ENCODE assay signal across 16 cellular contexts in genomic region chr4:76195326-76195725, GRCh38. TPM values are rescaled to one million over a fixed set of nuclear protein-coding genes. Genes with fewer than 3 reads are reported as not detected.
DNase-seq lines count a peak whose midpoint lies in the region; ATAC-seq, FAIRE-seq and TF ChIP-seq lines count a peak whose summit lies in the region.
"Had no signal": no experiment of that assay in that cellular context is flagged by ENCODE, and none has a peak within 500 bp of the region (broad histone marks: within the 10 kb centered on the region; RNA-seq: fewer than 3 reads in every experiment).

No MANE protein-coding gene starts in this region.

- H3K4me1 ChIP-seq in muscle layer of duodenum (ENCODE audit: control insufficient read depth in 1 of 2, insufficient read depth in 2 of 2, low read length in 2 of 2) (peaks cover 46 to 48% of the 10 kb centered on the region in 2 donors), upper lobe of left lung (peaks cover 73 to 76% (median 75%) of the 10 kb centered on the region in 4 donors), pancreas (peaks cover 48 to 63% (median 52%) of the 10 kb centered on the region in 3 donors)

- WGBS in upper lobe of left lung, 2 donors = 42 to 63% methylated on average over 3 of the region's 3 CpGs
- WGBS in pancreas, 2 donors = 54 to 67% methylated on average over 3 of the region's 3 CpGs

- ATAC-seq in upper lobe of left lung (ENCODE audit: low FRiP score in 2 of 2) (no peak), HG03520 (IDR thresholded peaks at IDR 0.05; ENCODE audit: unreplicated experiment) (no peak), pancreas (no peak)

- DNase-seq in NCI-H1092 treated with DMSO at 0.1 percent for 48 hours (lab: John Stamatoyannopoulos, UW) (peak; percentile 19), NCI-H1092 (lab: John Stamatoyannopoulos, UW) (no peak), coronary artery (ENCODE audit: low spot score) (no peak), upper lobe of left lung (no peak), epidermal melanocyte (ENCODE audit: insufficient read length, low spot score) (no peak), pancreas (no peak)
- DNase-seq: activated CD4-positive, CD25-positive, alpha-beta regulatory T cell treated with anti-CD3 and anti-CD28 coated beads, Interleukin-2, amount 50 U/mL, for 72 hours; COR-L47; NCI-H187 treated with DMSO at 0.1 percent for 48 hours; SK-N-SH had no signal

- H3K27ac ChIP-seq in coronary artery = peak overlapping the region; percentile 44 to 79
- H3K27ac ChIP-seq in muscle layer of duodenum (ENCODE audit: low read length) = peak overlapping the region; percentile 40
- H3K27ac ChIP-seq in upper lobe of left lung = peak overlapping the region; percentile 69 to 88 (median 76)
- H3K27ac ChIP-seq in pancreas = peak overlapping the region in 2 of 4 donors; percentile 70 to 88
- H3K27ac ChIP-seq: 22Rv1, cardiac muscle cell had no signal

- intact Hi-C loops in pancreas (cut with DNase I) = no loop called here

- TF ChIP-seq POLR2A in upper lobe of left lung (IDR thresholded peaks at IDR 0.05) = no peak

- H3K36me3 ChIP-seq in muscle layer of duodenum (ENCODE audit: control insufficient read depth in 1 of 2, insufficient read depth in 2 of 2, low read length in 2 of 2) (peaks cover 28 to 33% of the 10 kb centered on the region in 2 donors), upper lobe of left lung (peaks cover 0 to 43% (median 15%) of the 10 kb centered on the region in 4 donors), pancreas (peaks cover 0 to 10% (median 0%) of the 10 kb centered on the region in 3 donors)

- no peaks in the 10 kb centered on the region for H3K9me3 ChIP-seq in muscle layer of duodenum (ENCODE audit: control insufficient read depth in 1 of 2, low read length in 2 of 2)
- peaks cover 0 to 6% (median 0%) of the 10 kb centered on the region in 4 donors for H3K9me3 ChIP-seq in upper lobe of left lung
- H3K9me3 ChIP-seq in pancreas = no peaks in the 10 kb centered on the region
- H3K9me3 ChIP-seq: SK-N-SH had no signal

- H3K4me3 ChIP-seq in coronary artery (no peak overlapping the region), muscle layer of duodenum (ENCODE audit: low read depth in 1 of 2, low read length in 2 of 2) (no peak overlapping the region), upper lobe of left lung (no peak overlapping the region), pancreas (no peak overlapping the region)
- H3K4me3 ChIP-seq: cardiac muscle cell, lung had no signal

- no peak for FAIRE-seq in pancreas (lab: Jason Lieb, UNC)

- TF ChIP-seq EP300 in upper lobe of left lung (IDR thresholded peaks at IDR 0.05) = no peak

- H3K27me3 ChIP-seq in muscle layer of duodenum (ENCODE audit: low read depth, low read length) (no peaks in the 10 kb centered on the region), upper lobe of left lung (no peaks in the 10 kb centered on the region), pancreas (no peaks in the 10 kb centered on the region)
- H3K27me3 ChIP-seq: cardiac muscle cell had no signal

- no peak for TF ChIP-seq CTCF in coronary artery (IDR thresholded peaks at IDR 0.05)
- TF ChIP-seq CTCF in upper lobe of left lung (IDR thresholded peaks at IDR 0.05) = no peak
- TF ChIP-seq CTCF in pancreas (IDR thresholded peaks at IDR 0.05) = no peak

RNA-seq across cellular contexts. Expression of gene SCARB2, which starts 18.3 kb away (rescaled TPM):
- total RNA-seq in upper lobe of left lung (100 to 1,000 TPM; 103 to 190 (median 174) TPM), pancreas (100 to 1,000 TPM in 1 of 6 donors, 10 to 100 TPM in 5; 65.4 to 123 (median 73.3) TPM)
- 10 to 100 TPM; 36.8 to 50.7 TPM for polyA plus RNA-seq in pancreas

RNA-seq across cellular contexts. Expression of gene NUP54, which starts 47.1 kb away (rescaled TPM):
- total RNA-seq in upper lobe of left lung (10 to 100 TPM; 13.7 to 42.0 (median 29.4) TPM), pancreas (10 to 100 TPM; 17.5 to 20.8 (median 19.2) TPM)
- polyA plus RNA-seq in pancreas = 10 to 100 TPM; 15.6 to 21.7 TPM

RNA-seq across cellular contexts. Expression of gene FAM47E, which starts 56.2 kb away (rescaled TPM):
- total RNA-seq in upper lobe of left lung (10 to 100 TPM in 2 of 6 donors, 1 to 10 TPM in 4; 4.0 to 17.5 (median 6.5) TPM), pancreas (10 to 100 TPM in 2 of 6 donors, 1 to 10 TPM in 4; 3.6 to 11.5 (median 7.3) TPM)
- polyA plus RNA-seq in pancreas = 10 to 100 TPM; 13.1 to 14.8 TPM
- total RNA-seq: activated T-helper 1 cell treated with anti-CD3 and anti-CD28 coated beads, Interleukin-12 subunit alpha, Interleukin-12 subunit beta, Interleukin-2, Interleukin-4 antibody, amounts not matched to agents 30 ng/mL and 10 ng/mL and 1 ng/mL, durations not matched to agents 14 hours and 24 hours and 36 hours had no signal
